Comparison of ENCODE assay signal across 25 cellular contexts in genomic region chr4:134708616-134709015, GRCh38.
A peak's percentile ranks its signal among the peaks of the same experiment; 100 is the strongest.
DNase-seq lines count a peak whose midpoint lies in the region; ATAC-seq, FAIRE-seq and TF ChIP-seq lines count a peak whose summit lies in the region.
"Had no signal": no experiment of that assay in that cellular context is flagged by ENCODE, and none has a peak within 500 bp of the region (broad histone marks: within the 10 kb centered on the region; RNA-seq: fewer than 3 reads in every experiment).

No MANE protein-coding gene starts in this region.

- intact Hi-C loops in thyroid gland (cut with DNase I) (no loop called here), adrenal gland (cut with DNase I) (no loop called here)

- peak overlapping the region; percentile 15 for H3K27ac Mint-ChIP-seq in activated naive CD8-positive, alpha-beta T cell treated with anti-CD3 and anti-CD28 coated beads, Interleukin-2, amount 10 ng/mL, durations not matched to agents 7 days and 5 days
- no peak overlapping the region for H3K27ac Mint-ChIP-seq in activated naive CD8-positive, alpha-beta T cell treated with anti-CD3 and anti-CD28 coated beads for 36 hours
- H3K27ac Mint-ChIP-seq: CD4-positive, CD25-positive, alpha-beta regulatory T cell; T-helper 17 cell had no signal

- no peaks in the 10 kb centered on the region for H3K27me3 Mint-ChIP-seq in activated naive CD8-positive, alpha-beta T cell treated with anti-CD3 and anti-CD28 coated beads, Interleukin-2, amount 10 ng/mL, durations not matched to agents 7 days and 5 days
- H3K27me3 Mint-ChIP-seq in activated naive CD8-positive, alpha-beta T cell treated with anti-CD3 and anti-CD28 coated beads for 36 hours, result no peaks in the 10 kb centered on the region
- H3K27me3 Mint-ChIP-seq: CD4-positive, CD25-positive, alpha-beta regulatory T cell; T-helper 17 cell had no signal

- H3K36me3 ChIP-seq in bronchial epithelial cell (ENCODE audit: control insufficient read depth, insufficient read depth, low read length) (no peaks in the 10 kb centered on the region), thyroid gland (no peaks in the 10 kb centered on the region), adrenal gland (replicated peaks in 1 of 2) (no peaks in the 10 kb centered on the region)
- H3K36me3 ChIP-seq: BLaER1, SJCRH30 had no signal

- H3K4me1 Mint-ChIP-seq in activated naive CD8-positive, alpha-beta T cell treated with anti-CD3 and anti-CD28 coated beads, Interleukin-2, amount 10 ng/mL, durations not matched to agents 7 days and 5 days, result no peaks in the 10 kb centered on the region
- H3K4me1 Mint-ChIP-seq in activated naive CD8-positive, alpha-beta T cell treated with anti-CD3 and anti-CD28 coated beads for 36 hours, result no peaks in the 10 kb centered on the region
- H3K4me1 Mint-ChIP-seq: CD4-positive, CD25-positive, alpha-beta regulatory T cell; T-helper 17 cell had no signal

- H3K36me3 Mint-ChIP-seq in activated naive CD8-positive, alpha-beta T cell treated with anti-CD3 and anti-CD28 coated beads, Interleukin-2, amount 10 ng/mL, durations not matched to agents 7 days and 5 days, result no peaks in the 10 kb centered on the region
- no peaks in the 10 kb centered on the region for H3K36me3 Mint-ChIP-seq in activated naive CD8-positive, alpha-beta T cell treated with anti-CD3 and anti-CD28 coated beads for 36 hours
- H3K36me3 Mint-ChIP-seq: CD4-positive, CD25-positive, alpha-beta regulatory T cell had no signal

- TF ChIP-seq CTCF in bronchial epithelial cell (IDR thresholded peaks at IDR 0.05; ENCODE audit: insufficient read depth, low read length, severe bottlenecking) (no peak), thyroid gland (IDR thresholded peaks at IDR 0.05) (no peak), adrenal gland (IDR thresholded peaks at IDR 0.05) (no peak)

- no peak for FAIRE-seq in bronchial epithelial cell (lab: Jason Lieb, UNC)
- FAIRE-seq: D721Med, GM19239 had no signal

- H3K4me3 ChIP-seq in bronchial epithelial cell (ENCODE audit: low read depth, low read length) (no peak overlapping the region), thyroid gland (replicated peaks in 1 of 3) (no peak overlapping the region), adrenal gland (no peak overlapping the region)
- H3K4me3 ChIP-seq: BLaER1, SJCRH30 had no signal

- peaks cover 6% of the 10 kb centered on the region for H3K9me3 Mint-ChIP-seq in activated naive CD8-positive, alpha-beta T cell treated with anti-CD3 and anti-CD28 coated beads, Interleukin-2, amount 10 ng/mL, durations not matched to agents 7 days and 5 days
- H3K9me3 Mint-ChIP-seq in activated naive CD8-positive, alpha-beta T cell treated with anti-CD3 and anti-CD28 coated beads for 36 hours, result peaks cover 6% of the 10 kb centered on the region

- H3K27ac ChIP-seq in thyroid gland, result no peak overlapping the region
- no peak overlapping the region for H3K27ac ChIP-seq in adrenal gland
- H3K27ac ChIP-seq: BLaER1, SJCRH30 had no signal

- DNase-seq in NCI-H1417 (lab: John Stamatoyannopoulos, UW) (peak in 2 of 3 experiments; percentile 2 to 29), NCI-H1417 treated with DMSO at 0.1 percent for 48 hours (lab: John Stamatoyannopoulos, UW) (no peak), bronchial epithelial cell (ENCODE audit: low read depth) (peak; percentile 13), thyroid gland (peak; percentile 50 to 54), GM19240 (ENCODE audit: insufficient read length, low spot score) (no peak), adrenal gland (no peak)
- DNase-seq in activated naive CD8-positive, alpha-beta T cell treated with anti-CD3 and anti-CD28 coated beads, Interleukin-2, amount 10 ng/mL, durations not matched to agents 7 days and 5 days, result no peak
- DNase-seq in activated naive CD8-positive, alpha-beta T cell treated with anti-CD3 and anti-CD28 coated beads for 36 hours, result no peak
- DNase-seq: CD4-positive, CD25-positive, alpha-beta regulatory T cell; H7; Karpas-422; NCI-H1092 treated with DMSO at 0.1 percent for 48 hours; NCI-H1694; NCI-H2029 treated with DMSO at 0.1 percent for 48 hours; NCI-H446; NCI-H526 treated with DMSO at 0.1 percent for 48 hours; NK-92 treated with Interleukin-12 subunit alpha and Interleukin-12 subunit beta, amount 100 ng/mL, for 24 hours; PC-3; SJCRH30; T-helper 17 cell had no signal

- no peak overlapping the region for H3K4me3 Mint-ChIP-seq in activated naive CD8-positive, alpha-beta T cell treated with anti-CD3 and anti-CD28 coated beads, Interleukin-2, amount 10 ng/mL, durations not matched to agents 7 days and 5 days
- no peak overlapping the region for H3K4me3 Mint-ChIP-seq in activated naive CD8-positive, alpha-beta T cell treated with anti-CD3 and anti-CD28 coated beads for 36 hours
- H3K4me3 Mint-ChIP-seq: CD4-positive, CD25-positive, alpha-beta regulatory T cell; T-helper 17 cell had no signal

- POLR2A ChIA-PET in activated naive CD8-positive, alpha-beta T cell treated with anti-CD3 and anti-CD28 coated beads, Interleukin-2, amount 10 ng/mL, durations not matched to agents 7 days and 5 days (lab: Charles Lee), result no interaction called here

- H3K9me3 ChIP-seq in thyroid gland (no peaks in the 10 kb centered on the region), adrenal gland (replicated peaks in 1 of 3) (no peaks in the 10 kb centered on the region)
- H3K9me3 ChIP-seq: BLaER1, SJCRH30 had no signal

- H3K4me1 ChIP-seq in thyroid gland (peaks cover 0 to 7% of the 10 kb centered on the region in 2 donors), adrenal gland (replicated peaks in 1 of 2) (no peaks in the 10 kb centered on the region)
- H3K4me1 ChIP-seq: BLaER1, SJCRH30 had no signal

- no peaks in the 10 kb centered on the region for H3K27me3 ChIP-seq in bronchial epithelial cell (ENCODE audit: control insufficient read depth, insufficient read depth, low read length)
- H3K27me3 ChIP-seq in thyroid gland, result no peaks in the 10 kb centered on the region
- no peaks in the 10 kb centered on the region for H3K27me3 ChIP-seq in adrenal gland
- H3K27me3 ChIP-seq: BLaER1, SJCRH30 had no signal

- no peak for ATAC-seq in activated naive CD8-positive, alpha-beta T cell treated with anti-CD3 and anti-CD28 coated beads, Interleukin-2, amount 10 ng/mL, durations not matched to agents 7 days and 5 days (ENCODE audit: low read depth)
- ATAC-seq: PC-3, Right ventricle myocardium inferior, SK-N-SH treated with all-trans-retinoic acid at 6 μM for 48 hours, T-helper 17 cell had no signal

- TF ChIP-seq POLR2A in thyroid gland (IDR thresholded peaks at IDR 0.05) (no peak), adrenal gland (IDR thresholded peaks at IDR 0.05) (no peak)

Comparison
In these comparisons a context has a peak if more than half of its experiments do, and no peak if none do; other contexts are left out.
1. DNase-seq: peak in NCI-H1417 (2 of 3), bronchial epithelial cell (single experiment) and thyroid gland (2 of 2); none in NCI-H1417 treated with DMSO at 0.1 percent for 48 hours (single experiment), activated naive CD8-positive, alpha-beta T cell treated with anti-CD3 and anti-CD28 coated beads, Interleukin-2, amount 10 ng/mL, durations not matched to agents 7 days and 5 days (single experiment), activated naive CD8-positive, alpha-beta T cell treated with anti-CD3 and anti-CD28 coated beads for 36 hours (single experiment), GM19240 (single experiment) and adrenal gland (0 of 7).